24 cellular contexts compared by ENCODE assay signal in the genomic region with DNA sequence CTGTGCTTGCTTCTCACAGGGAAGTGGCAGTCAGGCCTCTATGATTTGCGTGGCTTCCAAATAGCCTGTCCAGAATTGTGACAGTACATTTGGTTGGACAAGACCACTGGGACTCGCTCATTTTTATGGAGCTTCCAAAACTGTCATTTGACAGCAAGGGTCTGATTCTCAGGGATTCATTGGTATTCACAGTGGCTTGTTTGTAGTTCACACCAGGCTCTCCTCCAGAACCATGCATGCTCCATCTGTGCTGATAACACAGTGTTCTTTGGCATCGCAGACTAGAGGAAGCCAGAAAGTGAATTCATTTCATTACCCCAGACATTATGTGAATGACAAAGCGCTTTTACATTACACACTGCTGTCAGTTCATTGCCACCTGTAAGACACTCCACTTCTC.
DNase-seq lines count a peak whose midpoint lies in the region; ATAC-seq and TF ChIP-seq lines count a peak whose summit lies in the region.
"Had no signal": no experiment of that assay in that cellular context is flagged by ENCODE, and none has a peak within 500 bp of the region (broad histone marks: within the 10 kb centered on the region; RNA-seq: fewer than 3 reads in every experiment).

No MANE protein-coding gene starts in this region.

- intact Hi-C loops in natural killer cell (cut with micrococcal nuclease), result loop anchor here (5.0 to 10.0 kb wide), 2 partner anchors 112 to 145 kb away; no protein-coding TSS in a partner anchor

- no peak for TF ChIP-seq CTCF in natural killer cell (IDR thresholded peaks at IDR 0.05)
- no peak for TF ChIP-seq CTCF in choroid plexus epithelial cell (conservative IDR thresholded peaks at IDR 0.05; ENCODE audit: low read depth, low read length)

- no peak overlapping the region for H3K4me3 Mint-ChIP-seq in natural killer cell treated with Interleukin-12 subunit alpha and Interleukin-12 subunit beta and Interleukin-15 and Interleukin-18, amount 100 ng/mL, for 72 hours
- H3K4me3 Mint-ChIP-seq in natural killer cell, result no peak overlapping the region
- H3K4me3 Mint-ChIP-seq: activated CD8-positive, alpha-beta T cell treated with anti-CD3 and anti-CD28 coated beads for 36 hours; CD8-positive, alpha-beta memory T cell; central memory CD8-positive, alpha-beta T cell; stimulated activated naive CD8-positive, alpha-beta T cell treated with anti-CD3 and anti-CD28 coated beads, Interleukin-15, amount 100 ng/mL, for 72 hours had no signal

- peaks cover 43 to 50% of the 10 kb centered on the region in 2 donors for H3K4me1 Mint-ChIP-seq in natural killer cell treated with Interleukin-12 subunit alpha and Interleukin-12 subunit beta and Interleukin-15 and Interleukin-18, amount 100 ng/mL, for 72 hours (ENCODE audit: low read depth in 2 of 2)
- peaks cover 33 to 46% of the 10 kb centered on the region in 2 donors for H3K4me1 Mint-ChIP-seq in natural killer cell

- H3K27me3 Mint-ChIP-seq in natural killer cell treated with Interleukin-12 subunit alpha and Interleukin-12 subunit beta and Interleukin-15 and Interleukin-18, amount 100 ng/mL, for 72 hours, result no peaks in the 10 kb centered on the region
- H3K27me3 Mint-ChIP-seq in natural killer cell (ENCODE audit: low read depth in 2 of 2), result no peaks in the 10 kb centered on the region
- H3K27me3 Mint-ChIP-seq: activated CD8-positive, alpha-beta T cell treated with anti-CD3 and anti-CD28 coated beads for 36 hours; central memory CD8-positive, alpha-beta T cell; stimulated activated naive CD8-positive, alpha-beta T cell treated with anti-CD3 and anti-CD28 coated beads, Interleukin-15, amount 100 ng/mL, for 72 hours had no signal

- H3K27ac Mint-ChIP-seq in natural killer cell treated with Interleukin-12 subunit alpha and Interleukin-12 subunit beta and Interleukin-15 and Interleukin-18, amount 100 ng/mL, for 72 hours, result peak overlapping the region; percentile 82 to 92
- peak overlapping the region in 1 of 2 donors; percentile 31 for H3K27ac Mint-ChIP-seq in natural killer cell
- H3K27ac Mint-ChIP-seq: activated CD8-positive, alpha-beta T cell treated with anti-CD3 and anti-CD28 coated beads for 36 hours; activated naive CD4-positive, alpha-beta T cell treated with anti-CD3 and anti-CD28 coated beads, Interleukin-2, amount 50 U/mL, for 72 hours; stimulated activated naive CD8-positive, alpha-beta T cell treated with anti-CD3 and anti-CD28 coated beads, Interleukin-15, amount 100 ng/mL, for 72 hours had no signal

- no peak for DNase-seq in natural killer cell treated with Interleukin-12 subunit alpha and Interleukin-12 subunit beta and Interleukin-15 and Interleukin-18, amount 100 ng/mL, for 72 hours (ENCODE audit: low spot score)
- no peak for DNase-seq in natural killer cell
- DNase-seq in choroid plexus epithelial cell (ENCODE audit: low read depth), result peak; percentile 50
- DNase-seq in iris pigment epithelial cell (ENCODE audit: low read depth), result peak; percentile 28
- DNase-seq in MV-4-11 (lab: John Stamatoyannopoulos, UW), result no peak
- DNase-seq in NOMO-1 (lab: John Stamatoyannopoulos, UW; ENCODE audit: unreplicated experiment in 2 of 2), result no peak
- DNase-seq in NCI-H345 (lab: John Stamatoyannopoulos, UW), result no peak
- no peak for DNase-seq in NAMALWA (ENCODE audit: low spot score)
- DNase-seq: activated CD4-positive, alpha-beta T cell treated with anti-CD3 and anti-CD28 coated beads for 1 hour; activated CD8-positive, alpha-beta T cell treated with anti-CD3 and anti-CD28 coated beads for 36 hours; AML-193; aorta; CD8-positive, alpha-beta memory T cell; DMS153; kidney glomerular epithelial cell; mammary epithelial cell; NCI-H1105; NCI-H1930; NCI-H69; stimulated activated naive CD8-positive, alpha-beta T cell treated with anti-CD3 and anti-CD28 coated beads, Interleukin-15, amount 100 ng/mL, for 72 hours; tibial artery had no signal

- H3K9me3 Mint-ChIP-seq in natural killer cell treated with Interleukin-12 subunit alpha and Interleukin-12 subunit beta and Interleukin-15 and Interleukin-18, amount 100 ng/mL, for 72 hours, result no peaks in the 10 kb centered on the region
- no peaks in the 10 kb centered on the region for H3K9me3 Mint-ChIP-seq in natural killer cell
- H3K9me3 Mint-ChIP-seq: activated CD8-positive, alpha-beta T cell treated with anti-CD3 and anti-CD28 coated beads for 36 hours; activated naive CD4-positive, alpha-beta T cell treated with anti-CD3 and anti-CD28 coated beads, Interleukin-2, amount 50 U/mL, for 72 hours; CD8-positive, alpha-beta memory T cell; central memory CD8-positive, alpha-beta T cell; stimulated activated naive CD8-positive, alpha-beta T cell treated with anti-CD3 and anti-CD28 coated beads, Interleukin-15, amount 100 ng/mL, for 72 hours had no signal

- no peaks in the 10 kb centered on the region for H3K36me3 Mint-ChIP-seq in natural killer cell treated with Interleukin-12 subunit alpha and Interleukin-12 subunit beta and Interleukin-15 and Interleukin-18, amount 100 ng/mL, for 72 hours
- H3K36me3 Mint-ChIP-seq in natural killer cell, result no peaks in the 10 kb centered on the region

- ATAC-seq in natural killer cell treated with Interleukin-12 subunit alpha and Interleukin-12 subunit beta and Interleukin-15 and Interleukin-18, amount 100 ng/mL, for 72 hours, result peak in 1 of 2 donors; percentile 28
- no peak for ATAC-seq in natural killer cell
- ATAC-seq: activated CD8-positive, alpha-beta T cell treated with anti-CD3 and anti-CD28 coated beads for 36 hours; activated naive CD4-positive, alpha-beta T cell treated with anti-CD3 and anti-CD28 coated beads, Interleukin-2, amount 50 U/mL, for 72 hours; stimulated activated naive CD8-positive, alpha-beta T cell treated with anti-CD3 and anti-CD28 coated beads, Interleukin-15, amount 100 ng/mL, for 72 hours had no signal

- no peak overlapping the region for H3K4me3 ChIP-seq in choroid plexus epithelial cell (ENCODE audit: low read depth, low read length)
- H3K4me3 ChIP-seq: prostate gland, tibial artery had no signal

Comparison
In these comparisons a context has a peak if more than half of its experiments do, and no peak if none do; other contexts are left out.
1. DNase-seq: peak in choroid plexus epithelial cell (single experiment) and iris pigment epithelial cell (single experiment); none in natural killer cell treated with Interleukin-12 subunit alpha and Interleukin-12 subunit beta and Interleukin-15 and Interleukin-18, amount 100 ng/mL, for 72 hours (single experiment), natural killer cell (single experiment), MV-4-11 (single experiment), NOMO-1 (0 of 2), NCI-H345 (single experiment) and NAMALWA (single experiment).